In the genomic region with DNA sequence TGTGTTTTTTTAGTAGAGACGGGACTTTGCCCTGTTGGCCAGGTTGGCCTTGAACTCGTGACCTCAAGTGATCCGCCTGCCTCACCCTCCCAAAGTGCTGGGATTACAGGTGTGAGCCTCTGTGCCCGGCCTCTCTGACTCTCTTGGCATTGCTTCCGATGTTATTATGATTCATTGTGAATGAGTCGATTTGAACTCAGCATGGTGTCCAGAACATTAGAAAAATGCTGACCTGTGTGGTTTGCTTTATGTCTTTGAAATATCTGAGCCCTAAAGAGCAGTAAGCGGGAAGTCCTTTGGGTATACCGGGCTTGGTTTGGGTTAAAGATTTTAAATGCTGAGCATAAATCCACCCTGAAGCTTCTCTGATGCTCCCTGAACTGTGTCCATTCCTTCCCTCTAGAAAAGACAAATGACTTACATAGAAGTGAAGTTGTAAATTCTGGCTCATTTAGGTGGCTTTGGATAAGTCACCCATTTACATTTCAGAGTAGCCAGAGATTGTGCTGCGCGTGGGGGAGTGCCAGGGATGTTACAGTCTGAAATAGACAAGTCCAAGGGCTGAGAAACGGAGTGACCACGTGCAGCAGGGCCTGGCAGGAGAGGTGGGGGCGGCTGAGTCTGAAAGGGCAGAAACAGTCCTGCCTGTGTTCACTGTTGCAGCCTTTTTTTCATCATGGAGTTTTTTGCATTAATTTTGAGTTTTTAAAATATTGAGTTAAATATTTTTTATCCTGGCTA, we compare ENCODE assay signal across 16 cellular contexts. TPM values are rescaled to one million over a fixed set of nuclear protein-coding genes. Genes with fewer than 3 reads are reported as not detected.
DNase-seq lines count a peak whose midpoint lies in the region; ATAC-seq and TF ChIP-seq lines count a peak whose summit lies in the region.
"Had no signal": no experiment of that assay in that cellular context is flagged by ENCODE, and none has a peak within 500 bp of the region (broad histone marks: within the 10 kb centered on the region; RNA-seq: fewer than 3 reads in every experiment).

No MANE protein-coding gene starts in this region.

- no peak for DNase-seq in activated CD8-positive, alpha-beta T cell treated with anti-CD3 and anti-CD28 coated beads, Interleukin-2, amount 10 ng/mL, durations not matched to agents 7 days and 5 days
- DNase-seq in activated CD8-positive, alpha-beta T cell treated with anti-CD3 and anti-CD28 coated beads for 36 hours: no peak
- no peak for DNase-seq in activated naive CD8-positive, alpha-beta T cell treated with anti-CD3 and anti-CD28 coated beads for 36 hours
- peak; percentile 34 for DNase-seq in iris pigment epithelial cell (ENCODE audit: low read depth)
- DNase-seq in NCI-H446 treated with DMSO at 0.1 percent for 48 hours (lab: John Stamatoyannopoulos, UW): no peak
- DNase-seq in PC-9: no peak
- DNase-seq in cortex of kidney (lab: John Stamatoyannopoulos, UW): no peak
- DNase-seq: activated naive CD4-positive, alpha-beta T cell treated with anti-CD3 and anti-CD28 coated beads, Interleukin-2, amount 50 U/mL, for 16 hours; cerebellar nuclear complex; left ventricle myocardium inferior; naive thymus-derived CD8-positive, alpha-beta T cell; NCI-H2171 treated with DMSO at 0.1 percent for 48 hours; stimulated activated naive CD8-positive, alpha-beta T cell treated with anti-CD3 and anti-CD28 coated beads, Interleukin-15, amount 100 ng/mL, for 72 hours had no signal

- H3K4me3 ChIP-seq in PC-9: no peak overlapping the region
- H3K4me3 ChIP-seq: hepatocyte, left ventricle myocardium inferior had no signal

- H3K27me3 Mint-ChIP-seq in activated CD8-positive, alpha-beta T cell treated with anti-CD3 and anti-CD28 coated beads, Interleukin-2, amount 10 ng/mL, durations not matched to agents 7 days and 5 days (ENCODE audit: low read depth): no peaks in the 10 kb centered on the region
- H3K27me3 Mint-ChIP-seq in activated CD8-positive, alpha-beta T cell treated with anti-CD3 and anti-CD28 coated beads for 36 hours: no peaks in the 10 kb centered on the region
- H3K27me3 Mint-ChIP-seq in activated naive CD8-positive, alpha-beta T cell treated with anti-CD3 and anti-CD28 coated beads for 36 hours: peaks cover 11% of the 10 kb centered on the region
- H3K27me3 Mint-ChIP-seq in stimulated activated memory B cell treated with anti-CD40 and anti-IgM and Interleukin-4, amounts not matched to agents 10 μg/mL and 1 μg/mL and 100 μg/mL, for 72 hours: no peaks in the 10 kb centered on the region

- CTCF ChIA-PET in activated CD8-positive, alpha-beta T cell treated with anti-CD3 and anti-CD28 coated beads, Interleukin-2, amount 10 ng/mL, durations not matched to agents 7 days and 5 days (lab: Charles Lee): interaction anchor here (1.0 to 3.6 kb wide), 4 partner anchors 11 to 47 kb away, joined by 3 to 16 read pairs (median 4); no protein-coding TSS in a partner anchor
- CTCF ChIA-PET in activated CD8-positive, alpha-beta T cell treated with anti-CD3 and anti-CD28 coated beads for 36 hours (lab: Charles Lee): interaction anchor here (2.1 kb wide), 1 partner anchor 21 kb away, joined by 5 read pairs; no protein-coding TSS in a partner anchor
- CTCF ChIA-PET in PC-9 (lab: Charles Lee): no interaction called here

- no peak for TF ChIP-seq CTCF in activated CD8-positive, alpha-beta T cell treated with anti-CD3 and anti-CD28 coated beads for 36 hours (IDR thresholded peaks at IDR 0.05)
- no peak for TF ChIP-seq CTCF in PC-9 (conservative IDR thresholded peaks at IDR 0.05)

- POLR2A ChIA-PET in activated CD8-positive, alpha-beta T cell treated with anti-CD3 and anti-CD28 coated beads, Interleukin-2, amount 10 ng/mL, durations not matched to agents 7 days and 5 days (lab: Charles Lee): no interaction called here
- POLR2A ChIA-PET in activated CD8-positive, alpha-beta T cell treated with anti-CD3 and anti-CD28 coated beads for 36 hours (lab: Charles Lee): no interaction called here
- POLR2A ChIA-PET in PC-9 (lab: Charles Lee; ENCODE audit: unreplicated experiment): no interaction called here

- intact Hi-C loops in activated CD8-positive, alpha-beta T cell treated with anti-CD3 and anti-CD28 coated beads for 36 hours (cut with micrococcal nuclease): no loop called here
- intact Hi-C loops in PC-9 (cut with micrococcal nuclease; ENCODE audit: unreplicated experiment): no loop called here

- peak overlapping the region; percentile 1 for H3K27ac Mint-ChIP-seq in activated CD8-positive, alpha-beta T cell treated with anti-CD3 and anti-CD28 coated beads, Interleukin-2, amount 10 ng/mL, durations not matched to agents 7 days and 5 days
- H3K27ac Mint-ChIP-seq in activated CD8-positive, alpha-beta T cell treated with anti-CD3 and anti-CD28 coated beads for 36 hours: no peak overlapping the region
- H3K27ac Mint-ChIP-seq in activated naive CD8-positive, alpha-beta T cell treated with anti-CD3 and anti-CD28 coated beads for 36 hours: peak overlapping the region; percentile 34
- H3K27ac Mint-ChIP-seq in stimulated activated memory B cell treated with anti-CD40 and anti-IgM and Interleukin-4, amounts not matched to agents 10 μg/mL and 1 μg/mL and 100 μg/mL, for 72 hours: peak overlapping the region; percentile 75

- H3K9me2 ChIP-seq in PC-9 (ENCODE audit: insufficient read depth): no peaks in the 10 kb centered on the region

- H3K4me2 ChIP-seq in PC-9: no peak overlapping the region
- H3K4me2 ChIP-seq: hepatocyte had no signal

- peaks cover 8% of the 10 kb centered on the region for H3K4me1 Mint-ChIP-seq in activated CD8-positive, alpha-beta T cell treated with anti-CD3 and anti-CD28 coated beads, Interleukin-2, amount 10 ng/mL, durations not matched to agents 7 days and 5 days (ENCODE audit: low read depth)
- peaks cover 13% of the 10 kb centered on the region for H3K4me1 Mint-ChIP-seq in activated CD8-positive, alpha-beta T cell treated with anti-CD3 and anti-CD28 coated beads for 36 hours (ENCODE audit: low read depth)
- peaks cover 7% of the 10 kb centered on the region for H3K4me1 Mint-ChIP-seq in activated naive CD8-positive, alpha-beta T cell treated with anti-CD3 and anti-CD28 coated beads for 36 hours
- peaks cover 30% of the 10 kb centered on the region for H3K4me1 Mint-ChIP-seq in stimulated activated memory B cell treated with anti-CD40 and anti-IgM and Interleukin-4, amounts not matched to agents 10 μg/mL and 1 μg/mL and 100 μg/mL, for 72 hours

- no peaks in the 10 kb centered on the region for H4K20me1 ChIP-seq in PC-9 (ENCODE audit: insufficient read depth)

- H2AFZ ChIP-seq in PC-9: no peak overlapping the region
- H2AFZ ChIP-seq: hepatocyte had no signal

- no peaks in the 10 kb centered on the region for H3K36me3 ChIP-seq in PC-9 (ENCODE audit: low read depth)
- H3K36me3 ChIP-seq: left ventricle myocardium inferior had no signal

- H3K9me3 ChIP-seq in PC-9 (ENCODE audit: insufficient read depth, low read depth): no peaks in the 10 kb centered on the region

- H3K27me3 ChIP-seq in PC-9 (ENCODE audit: insufficient read depth, low read depth): no peaks in the 10 kb centered on the region
- H3K27me3 ChIP-seq: hepatocyte had no signal

- no peak overlapping the region for H3K4me3 Mint-ChIP-seq in activated CD8-positive, alpha-beta T cell treated with anti-CD3 and anti-CD28 coated beads, Interleukin-2, amount 10 ng/mL, durations not matched to agents 7 days and 5 days
- H3K4me3 Mint-ChIP-seq in activated CD8-positive, alpha-beta T cell treated with anti-CD3 and anti-CD28 coated beads for 36 hours: no peak overlapping the region
- H3K4me3 Mint-ChIP-seq in activated naive CD8-positive, alpha-beta T cell treated with anti-CD3 and anti-CD28 coated beads for 36 hours: no peak overlapping the region
- no peak overlapping the region for H3K4me3 Mint-ChIP-seq in stimulated activated memory B cell treated with anti-CD40 and anti-IgM and Interleukin-4, amounts not matched to agents 10 μg/mL and 1 μg/mL and 100 μg/mL, for 72 hours

- no peaks in the 10 kb centered on the region for H3K4me1 ChIP-seq in PC-9 (replicated peaks; ENCODE audit: insufficient read depth)
- H3K4me1 ChIP-seq: left ventricle myocardium inferior had no signal

- H3K27ac ChIP-seq in PC-9: no peak overlapping the region
- H3K27ac ChIP-seq: hepatocyte, left ventricle myocardium inferior had no signal

- H3K9me3 Mint-ChIP-seq in activated CD8-positive, alpha-beta T cell treated with anti-CD3 and anti-CD28 coated beads, Interleukin-2, amount 10 ng/mL, durations not matched to agents 7 days and 5 days (ENCODE audit: insufficient read depth): no peaks in the 10 kb centered on the region
- H3K9me3 Mint-ChIP-seq in activated CD8-positive, alpha-beta T cell treated with anti-CD3 and anti-CD28 coated beads for 36 hours: no peaks in the 10 kb centered on the region
- no peaks in the 10 kb centered on the region for H3K9me3 Mint-ChIP-seq in activated naive CD8-positive, alpha-beta T cell treated with anti-CD3 and anti-CD28 coated beads for 36 hours
- H3K9me3 Mint-ChIP-seq in stimulated activated memory B cell treated with anti-CD40 and anti-IgM and Interleukin-4, amounts not matched to agents 10 μg/mL and 1 μg/mL and 100 μg/mL, for 72 hours: peaks cover 1% of the 10 kb centered on the region
- H3K9me3 Mint-ChIP-seq: naive thymus-derived CD8-positive, alpha-beta T cell; stimulated activated naive CD8-positive, alpha-beta T cell treated with anti-CD3 and anti-CD28 coated beads, Interleukin-15, amount 100 ng/mL, for 72 hours had no signal

- no peak for ATAC-seq in activated CD8-positive, alpha-beta T cell treated with anti-CD3 and anti-CD28 coated beads, Interleukin-2, amount 10 ng/mL, durations not matched to agents 7 days and 5 days
- ATAC-seq in activated CD8-positive, alpha-beta T cell treated with anti-CD3 and anti-CD28 coated beads for 36 hours: no peak
- no peak for ATAC-seq in stimulated activated memory B cell treated with anti-CD40 and anti-IgM and Interleukin-4, amounts not matched to agents 10 μg/mL and 1 μg/mL and 100 μg/mL, for 72 hours
- ATAC-seq: SK-N-SH treated with all-trans-retinoic acid at 6 μM for 48 hours had no signal

- no peaks in the 10 kb centered on the region for H3F3A ChIP-seq in PC-9 (ENCODE audit: insufficient read depth, low read depth)

- no TSS peak for BruUV-seq in PC-9 (replicated peaks; lab: Mats Ljungman, UMichigan)

- H3K36me3 Mint-ChIP-seq in activated CD8-positive, alpha-beta T cell treated with anti-CD3 and anti-CD28 coated beads, Interleukin-2, amount 10 ng/mL, durations not matched to agents 7 days and 5 days (ENCODE audit: low read depth): no peaks in the 10 kb centered on the region
- H3K36me3 Mint-ChIP-seq in activated CD8-positive, alpha-beta T cell treated with anti-CD3 and anti-CD28 coated beads for 36 hours (ENCODE audit: low read depth): no peaks in the 10 kb centered on the region
- H3K36me3 Mint-ChIP-seq in activated naive CD8-positive, alpha-beta T cell treated with anti-CD3 and anti-CD28 coated beads for 36 hours: no peaks in the 10 kb centered on the region
- no peaks in the 10 kb centered on the region for H3K36me3 Mint-ChIP-seq in stimulated activated memory B cell treated with anti-CD40 and anti-IgM and Interleukin-4, amounts not matched to agents 10 μg/mL and 1 μg/mL and 100 μg/mL, for 72 hours
- H3K36me3 Mint-ChIP-seq: naive thymus-derived CD8-positive, alpha-beta T cell had no signal

- no peaks in the 10 kb centered on the region for H3K79me2 ChIP-seq in PC-9 (ENCODE audit: low read depth)
- H3K79me2 ChIP-seq: hepatocyte had no signal

RNA-seq across cellular contexts. Expression of a gene that starts 39.6 kb away (rescaled TPM):
- total RNA-seq in activated CD8-positive, alpha-beta T cell treated with anti-CD3 and anti-CD28 coated beads, Interleukin-2, amount 10 ng/mL, durations not matched to agents 7 days and 5 days: 10 to 100 TPM; 23.2 to 23.8 TPM
- total RNA-seq in activated CD8-positive, alpha-beta T cell treated with anti-CD3 and anti-CD28 coated beads for 36 hours: 10 to 100 TPM; 26.4 to 26.8 TPM
- total RNA-seq in activated naive CD8-positive, alpha-beta T cell treated with anti-CD3 and anti-CD28 coated beads for 36 hours: 10 to 100 TPM; 18.6 to 22.0 TPM
- total RNA-seq in PC-9 (2021): 14.3 and 18.9 TPM in 2 replicates
